ENCODE assay signal across 22 cellular contexts in genomic region chr11:129326921-129327320, GRCh38. TPM values are rescaled to one million over a fixed set of nuclear protein-coding genes. Genes with fewer than 3 reads are reported as not detected.
DNase-seq lines count a peak whose midpoint lies in the region; ATAC-seq, FAIRE-seq and TF ChIP-seq lines count a peak whose summit lies in the region.
"Had no signal": no experiment of that assay in that cellular context is flagged by ENCODE, and none has a peak within 500 bp of the region (broad histone marks: within the 10 kb centered on the region; RNA-seq: fewer than 3 reads in every experiment).

No MANE protein-coding gene starts in this region.

- no peak overlapping the region for H2BK5ac ChIP-seq in H1 (ENCODE audit: low read depth, low read length)

- 62% methylated on average over 2 of the region's 2 CpGs; no CpG with 5 or more reads in 1 of the 2 experiments for WGBS in H1 (ENCODE audit: extremely low coverage in 1 of 2, insufficient coverage in 1 of 2, insufficient read length in 1 of 2, insufficient replicate concordance in 2 of 2, low coverage in 1 of 2, low lambda C conversion rate in 2 of 2, missing lambda C conversion rate in 1 of 2), 2 experiments
- 92 to 100% methylated on average over 1 of the region's 2 CpGs for WGBS in endodermal cell (ENCODE audit: insufficient coverage in 1 of 2, insufficient read length in 1 of 2), 2 experiments

- H2AFZ ChIP-seq in H1 (ENCODE audit: low read length), result no peak overlapping the region

- no peak overlapping the region for H3K4me3 Mint-ChIP-seq in type B pancreatic cell
- H3K4me3 Mint-ChIP-seq in endodermal cell, result no peak overlapping the region
- no peak overlapping the region for H3K4me3 Mint-ChIP-seq in MCF 10A (ENCODE audit: unreplicated experiment)
- H3K4me3 Mint-ChIP-seq: CD4-positive, alpha-beta T cell; CD8-positive, alpha-beta T cell had no signal

- peak overlapping the region in 6 of 11 experiments; percentile 31 to 94 (median 46); a peak in 9 of 22 replicates for H3K27ac ChIP-seq in BLaER1 treated with 17β-estradiol and CSF1 and Interleukin-3, amounts not matched to agents 10 nM and 100 nM
- H3K27ac ChIP-seq in H1 (ENCODE audit: low read depth, low read length) (no peak overlapping the region), endodermal cell (ENCODE audit: low read depth, low read length) (no peak overlapping the region)
- H3K27ac ChIP-seq: BLaER1, C4-2B had no signal

- H3K4me1 ChIP-seq in BLaER1 treated with 17β-estradiol and CSF1 and Interleukin-3, amounts not matched to agents 10 nM and 100 nM, result peaks cover 27 to 53% (median 39%) of the 10 kb centered on the region in 10 experiments
- peaks cover 0 to under 1% (median 0%) of the 10 kb centered on the region in 4 experiments; a peak in 2 of 7 replicates for H3K4me1 ChIP-seq in H1 (replicated peaks in 1 of 4; ENCODE audit: control insufficient read depth in 3 of 4, insufficient read depth in 4 of 4, low read length in 3 of 4)
- H3K4me1 ChIP-seq in endodermal cell (ENCODE audit: control insufficient read depth, insufficient read depth, low read length), result peaks cover 9% of the 10 kb centered on the region
- H3K4me1 ChIP-seq: BE2C had no signal

- H3K56ac ChIP-seq in H1 (replicated peaks; ENCODE audit: insufficient read length, low read depth, low read length), result no peak overlapping the region

- no peak for TF ChIP-seq EP300 in H1 (IDR thresholded peaks at IDR 0.05; ENCODE audit: borderline replicate concordance in 1 of 2, low read depth in 2 of 2, low read length in 2 of 2)

- H2BK120ac ChIP-seq in H1 (replicated peaks; ENCODE audit: low read depth, low read length), result no peak overlapping the region

- H3K4me1 Mint-ChIP-seq in type B pancreatic cell (ENCODE audit: unreplicated experiment) (peaks cover 29% of the 10 kb centered on the region), endodermal cell (peaks cover 24% of the 10 kb centered on the region), MCF 10A (ENCODE audit: insufficient read depth, unreplicated experiment) (peaks cover 9% of the 10 kb centered on the region)

- H4K20me1 ChIP-seq in BLaER1 treated with 17β-estradiol and CSF1 and Interleukin-3, amounts not matched to agents 10 nM and 100 nM, result no peaks in the 10 kb centered on the region
- H4K20me1 ChIP-seq in H1 (replicated peaks in 1 of 2; ENCODE audit: control insufficient read depth in 1 of 2, insufficient read depth in 2 of 2, low read length in 2 of 2), result no peaks in the 10 kb centered on the region
- H4K20me1 ChIP-seq: BLaER1 had no signal

- CTCF ChIA-PET in H1 (lab: Charles Lee; ENCODE audit: partially characterized antibody) (interaction anchor here (0.9 to 7.4 kb wide), 3 partner anchors 11 to 211 kb away, joined by 3 to 88 read pairs (median 5); no protein-coding TSS in a partner anchor), MCF 10A (lab: Yijun Ruan, JAX) (interaction anchor here (0.6 to 8.0 kb wide), 2 partner anchors 209 to 424 kb away, joined by 3 to 62 read pairs; no protein-coding TSS in a partner anchor)

- no peak overlapping the region for H3K18ac ChIP-seq in H1 (ENCODE audit: extremely low read depth, low read length)

- H4K91ac ChIP-seq in H1 (replicated peaks; ENCODE audit: insufficient read length, low read length), result no peak overlapping the region

- TF ChIP-seq RAD21 in H1 (IDR thresholded peaks at IDR 0.05 in 1 of 2, conservative IDR thresholded peaks at IDR 0.05 in 1 of 2; ENCODE audit: low read depth in 2 of 2, low read length in 2 of 2), result no peak

- no peak overlapping the region for H4K8ac ChIP-seq in H1 (ENCODE audit: extremely low read depth, insufficient read depth, low read length)

- H2BK20ac ChIP-seq in H1 (ENCODE audit: low read length), result 0 out of 2 replicates have a peak overlapping the region, but pooled peaks have one; percentile 21

- TF ChIP-seq CTCF in H1 (IDR thresholded peaks at IDR 0.05; ENCODE audit: control extremely low read depth in 1 of 3, insufficient read depth in 1 of 3, low read depth in 1 of 3, low read length in 3 of 3) (no peak), type B pancreatic cell (conservative IDR thresholded peaks at IDR 0.05) (no peak), endodermal cell (conservative IDR thresholded peaks at IDR 0.05) (no peak), MCF 10A (IDR thresholded peaks at IDR 0.05; ENCODE audit: unreplicated experiment) (no peak)

- no peaks in the 10 kb centered on the region for H3K27me3 Mint-ChIP-seq in type B pancreatic cell
- no peaks in the 10 kb centered on the region for H3K27me3 Mint-ChIP-seq in endodermal cell (ENCODE audit: insufficient read depth)
- H3K27me3 Mint-ChIP-seq in MCF 10A (ENCODE audit: insufficient read depth, unreplicated experiment), result no peaks in the 10 kb centered on the region
- H3K27me3 Mint-ChIP-seq: CD4-positive, alpha-beta T cell had no signal

- no peak for TF ChIP-seq POLR2A in GM12892 (IDR thresholded peaks at IDR 0.05; ENCODE audit: low read depth, low read length)
- TF ChIP-seq POLR2A in H1 (IDR thresholded peaks at IDR 0.05; ENCODE audit: control extremely low read depth in 1 of 2, low read depth in 2 of 2, low read length in 2 of 2), result no peak

- H3K23me2 ChIP-seq in H1 (ENCODE audit: low read depth, low read length), result no peaks in the 10 kb centered on the region

- 0 out of 22 replicates have a peak overlapping the region, but pooled peaks of 1 of the 11 experiments have one; percentile 8 for H3K4me2 ChIP-seq in BLaER1 treated with 17β-estradiol and CSF1 and Interleukin-3, amounts not matched to agents 10 nM and 100 nM
- no peak overlapping the region for H3K4me2 ChIP-seq in H1 (ENCODE audit: insufficient read depth in 1 of 2, low read depth in 2 of 2, low read length in 2 of 2)
- H3K4me2 ChIP-seq: BLaER1 had no signal

- H3K9me3 ChIP-seq in BLaER1 treated with 17β-estradiol and CSF1 and Interleukin-3, amounts not matched to agents 10 nM and 100 nM (replicated peaks in 1 of 11), result peaks cover 0 to 6% (median 0%) of the 10 kb centered on the region in 11 experiments; a peak in 5 of 22 replicates
- H3K9me3 ChIP-seq in H1 (ENCODE audit: insufficient read depth in 2 of 2, low read depth in 1 of 2, low read length in 1 of 2) (no peaks in the 10 kb centered on the region), endodermal cell (ENCODE audit: control insufficient read depth, low read length) (no peaks in the 10 kb centered on the region)
- H3K9me3 ChIP-seq: BE2C, BLaER1, Caco-2 had no signal

- H3K4me3 ChIP-seq in BLaER1 treated with 17β-estradiol and CSF1 and Interleukin-3, amounts not matched to agents 10 nM and 100 nM, result no peak overlapping the region
- no peak overlapping the region for H3K4me3 ChIP-seq in H1 (ENCODE audit: extremely low read depth in 1 of 4, insufficient read depth in 2 of 4, low read depth in 3 of 4, low read length in 4 of 4)
- no peak overlapping the region for H3K4me3 ChIP-seq in endodermal cell (ENCODE audit: low read length)
- H3K4me3 ChIP-seq: BLaER1 had no signal

- H3K79me1 ChIP-seq in H1 (ENCODE audit: low read depth, low read length), result no peaks in the 10 kb centered on the region

- H3K27ac Mint-ChIP-seq in type B pancreatic cell (no peak overlapping the region), endodermal cell (no peak overlapping the region), MCF 10A (ENCODE audit: low read depth, unreplicated experiment) (no peak overlapping the region)
- H3K27ac Mint-ChIP-seq: CD4-positive, alpha-beta T cell; CD8-positive, alpha-beta T cell had no signal

- no TSS peak for BruUV-seq in MCF 10A (replicated peaks; lab: Mats Ljungman, UMichigan)

- H2AK5ac ChIP-seq in H1 (ENCODE audit: low read depth, low read length), result no peak overlapping the region

- no peaks in the 10 kb centered on the region for H3K36me3 ChIP-seq in BLaER1 treated with 17β-estradiol and CSF1 and Interleukin-3, amounts not matched to agents 10 nM and 100 nM
- no peaks in the 10 kb centered on the region for H3K36me3 ChIP-seq in H1 (ENCODE audit: control insufficient read depth in 2 of 4, insufficient read depth in 4 of 4, low read length in 3 of 4)
- no peaks in the 10 kb centered on the region for H3K36me3 ChIP-seq in endodermal cell (ENCODE audit: control insufficient read depth, insufficient read depth, low read length)
- H3K36me3 ChIP-seq: BE2C, BLaER1 had no signal

- no peak overlapping the region for H2BK15ac ChIP-seq in H1 (ENCODE audit: low read length)

- ATAC-seq in GM18502 (IDR thresholded peaks at IDR 0.05; ENCODE audit: poor library complexity, unreplicated experiment), result no peak
- ATAC-seq: CD8-positive, alpha-beta T cell had no signal

- H3K27me3 ChIP-seq in BLaER1 treated with 17β-estradiol and CSF1 and Interleukin-3, amounts not matched to agents 10 nM and 100 nM, result no peaks in the 10 kb centered on the region
- no peaks in the 10 kb centered on the region for H3K27me3 ChIP-seq in H1 (replicated peaks in 1 of 4; ENCODE audit: control insufficient read depth in 3 of 4, extremely low read depth in 1 of 4, insufficient read depth in 3 of 4, low read length in 3 of 4)
- no peaks in the 10 kb centered on the region for H3K27me3 ChIP-seq in endodermal cell (ENCODE audit: control insufficient read depth, insufficient read depth, low read length, poor library complexity, severe bottlenecking)
- H3K27me3 ChIP-seq: BE2C, BLaER1 had no signal

- DNase-seq in GM12892 (ENCODE audit: insufficient read length) (no peak), H1 (ENCODE audit: low read depth in 1 of 2, low spot score in 2 of 2) (no peak), type B pancreatic cell (ENCODE audit: extremely low spot score, unreplicated experiment) (peak; percentile 7), endodermal cell (no peak), MCF 10A (ENCODE audit: unreplicated experiment) (no peak)
- DNase-seq: 8988T; ACHN; BE2C; Caco-2; Calu3; CD4-positive, alpha-beta T cell; CD8-positive, alpha-beta T cell; DMS79 treated with DMSO at 0.1 percent for 48 hours had no signal

- H3K79me2 ChIP-seq in H1 (ENCODE audit: control insufficient read depth in 1 of 2, insufficient read depth in 2 of 2, low read length in 2 of 2), result no peaks in the 10 kb centered on the region

- POLR2A ChIA-PET in H1 (lab: Charles Lee; ENCODE audit: partially characterized antibody) (no interaction called here), MCF 10A (lab: Yijun Ruan, JAX) (interaction anchor here (1.2 kb wide), 1 partner anchor 10 kb away, joined by 6 read pairs; no protein-coding TSS in a partner anchor)

- H3K9me3 Mint-ChIP-seq in type B pancreatic cell (no peaks in the 10 kb centered on the region), endodermal cell (peaks cover 5% of the 10 kb centered on the region), MCF 10A (ENCODE audit: unreplicated experiment) (no peaks in the 10 kb centered on the region)
- H3K9me3 Mint-ChIP-seq: CD4-positive, alpha-beta T cell; CD8-positive, alpha-beta T cell had no signal

- FAIRE-seq in GM12892 (lab: Jason Lieb, UNC), result peak; percentile 30
- FAIRE-seq in H1 (lab: Jason Lieb, UNC), result no peak
- FAIRE-seq: A204.1, D721Med, G401.6, GM19239 had no signal

- no peak overlapping the region for H4K5ac ChIP-seq in H1 (ENCODE audit: insufficient read length, low read depth, low read length)

- H3K36me3 Mint-ChIP-seq in type B pancreatic cell, result no peaks in the 10 kb centered on the region
- peaks cover 2% of the 10 kb centered on the region for H3K36me3 Mint-ChIP-seq in endodermal cell (ENCODE audit: low read depth)
- H3K36me3 Mint-ChIP-seq in MCF 10A (ENCODE audit: insufficient read depth, unreplicated experiment), result no peaks in the 10 kb centered on the region
- H3K36me3 Mint-ChIP-seq: CD8-positive, alpha-beta T cell had no signal

- H3K14ac ChIP-seq in H1 (ENCODE audit: insufficient read length), result no peak overlapping the region

- H2BK12ac ChIP-seq in H1 (ENCODE audit: low read depth, low read length), result no peak overlapping the region

- no peak overlapping the region for H3K23ac ChIP-seq in H1 (ENCODE audit: insufficient read length)

- intact Hi-C loops in MCF 10A (cut with micrococcal nuclease), result no loop called here

- no peak overlapping the region for H3K4ac ChIP-seq in H1 (replicated peaks; ENCODE audit: insufficient read length, low read depth, low read length)

- no peak overlapping the region for H3K9ac ChIP-seq in BLaER1 treated with 17β-estradiol and CSF1 and Interleukin-3, amounts not matched to agents 10 nM and 100 nM
- H3K9ac ChIP-seq in H1 (replicated peaks in 1 of 4; ENCODE audit: extremely low read depth in 1 of 4, low read depth in 3 of 4, low read length in 3 of 4), result no peak overlapping the region
- H3K9ac ChIP-seq in endodermal cell (ENCODE audit: extremely low read depth, low read length, poor library complexity, severe bottlenecking), result no peak overlapping the region
- H3K9ac ChIP-seq: BLaER1 had no signal

RNA-seq across cellular contexts. Expression of gene BARX2, which starts 48.7 kb away (rescaled TPM):
- polyA plus RNA-seq in GM12892 (2012; ENCODE audit: missing spikeins), result 2.2 TPM
- not detected in 2 replicates for total RNA-seq in H1 (2021; fragmentation: NEBNext Ultra II Directional; extraction: Animal tissue kit (Norgen Biotek cat#: 25700))
- not detected in 2 replicates for polyA plus RNA-seq in H1 (2011; rRNA removed)
- not detected for polyA plus RNA-seq in H1 (2011; cell fraction: cytosol; rRNA removed)
- not detected for polyA plus RNA-seq in H1 (2011; cell fraction: nucleus; rRNA removed)
- not detected in 4 replicates for polyA plus RNA-seq in H1 (2012, experiment 1 of 2)
- not detected for polyA plus RNA-seq in H1 (2012, experiment 2 of 2)
- polyA plus RNA-seq in H1 (2013, experiment 1 of 2), result not detected
- polyA plus RNA-seq in H1 (2013, experiment 2 of 2), result not detected
- polyA minus RNA-seq in H1 (2011; rRNA and poly(A)+ RNA removed), result not detected in 2 replicates
- polyA minus RNA-seq in H1 (2011; cell fraction: cytosol; rRNA and poly(A)+ RNA removed), result not detected
- polyA minus RNA-seq in H1 (2011; cell fraction: nucleus; rRNA and poly(A)+ RNA removed), result not detected
- total RNA-seq in type B pancreatic cell (ENCODE audit: low replicate concordance), result 62.1 and 186 TPM in 2 replicates
- total RNA-seq in endodermal cell, result not detected
- not detected for polyA plus RNA-seq in endodermal cell (2013, experiment 1 of 2)
- polyA plus RNA-seq in endodermal cell (2013, experiment 2 of 2), result not detected
- total RNA-seq in MCF 10A (2022), result not detected in 2 replicates
- total RNA-seq: CD4-positive, alpha-beta T cell; CD8-positive, alpha-beta T cell had no signal
- polyA plus RNA-seq: AG04450 had no signal

Comparison
In these comparisons a context has a peak if more than half of its experiments do, and no peak if none do; other contexts are left out.
1. H3K27ac ChIP-seq: peak in BLaER1 treated with 17β-estradiol and CSF1 and Interleukin-3, amounts not matched to agents 10 nM and 100 nM (6 of 11); none in H1 (single experiment) and endodermal cell (single experiment).
2. RNA of gene BARX2, which starts 48.7 kb away (total RNA-seq): 62.1 to 186 TPM in type B pancreatic cell; not detected in endodermal cell, not detected in H1 and not detected in MCF 10A; every median in the first group is over 10 times any median in the second.